Comparison of ENCODE assay signal across 21 cellular contexts in genomic region chr17:4643676-4644075, GRCh38. TPM values are rescaled to one million over a fixed set of nuclear protein-coding genes. Genes with fewer than 3 reads are reported as not detected.
A peak's percentile ranks its signal among the peaks of the same experiment; 100 is the strongest.
DNase-seq lines count a peak whose midpoint lies in the region; ATAC-seq, FAIRE-seq and TF ChIP-seq lines count a peak whose summit lies in the region.
"Had no signal": no experiment of that assay in that cellular context is flagged by ENCODE, and none has a peak within 500 bp of the region (broad histone marks: within the 10 kb centered on the region; RNA-seq: fewer than 3 reads in every experiment).

No MANE protein-coding gene starts in this region.

- no peak overlapping the region for H3T11ph ChIP-seq in H9 (ENCODE audit: low read length)

- BruUV-seq in HepG2 (replicated peaks; lab: Mats Ljungman, UMichigan): no TSS peak

- H3K27me3 ChIP-seq in HepG2 (ENCODE audit: control insufficient read depth in 1 of 2, insufficient read depth in 2 of 2, low read length in 2 of 2): peaks cover 7 to 33% of the 10 kb centered on the region in 2 experiments
- no peaks in the 10 kb centered on the region for H3K27me3 ChIP-seq in vagina
- peaks cover 27% of the 10 kb centered on the region; the same call in 1 of the 2 replicates for H3K27me3 ChIP-seq in H9 (ENCODE audit: insufficient read depth, low read length)

- CTCF ChIA-PET in HepG2 (lab: Yijun Ruan, JAX; ENCODE audit: low intra/inter-chr PET ratio, low total read pairs): no interaction called here

- H3K27ac ChIP-seq in HepG2 (ENCODE audit: extremely low read length, insufficient read depth, low read length) (no peak overlapping the region), vagina (no peak overlapping the region), H9 (ENCODE audit: insufficient read length, low read depth, low read length) (no peak overlapping the region)
- H3K27ac ChIP-seq: KMS-11 had no signal

- H3K4me1 Mint-ChIP-seq in brain (peaks cover 32% of the 10 kb centered on the region), H9 (peaks cover 25 to 35% of the 10 kb centered on the region in 2 experiments)

- no peak overlapping the region for H3K23ac ChIP-seq in H9 (ENCODE audit: insufficient read length, low read depth, low read length)

- H2BK120ac ChIP-seq in H9 (ENCODE audit: low read depth, low read length, poor library complexity, severe bottlenecking): no peak overlapping the region

- TF ChIP-seq CTCF in brain (conservative IDR thresholded peaks at IDR 0.05) (no peak), HepG2 (CRISPR knock-in tag; IDR thresholded peaks at IDR 0.05) (no peak), vagina (IDR thresholded peaks at IDR 0.05) (no peak), H9 (conservative IDR thresholded peaks at IDR 0.05) (no peak)

- TF ChIP-seq RAD21 in HepG2 (CRISPR knock-in tag; IDR thresholded peaks at IDR 0.05): no peak

- no peak overlapping the region for H3K4ac ChIP-seq in H9 (ENCODE audit: low read depth, low read length)

- no peak overlapping the region for H2AK5ac ChIP-seq in H9 (ENCODE audit: insufficient read length, low read length)

- no peak overlapping the region for H2BK20ac ChIP-seq in H9 (ENCODE audit: low read depth, low read length, poor library complexity, severe bottlenecking)

- WGBS in HepG2 (ENCODE audit: low lambda C conversion rate): 7% methylated on average over 4 of the region's 4 CpGs
- WGBS in H9 (ENCODE audit: extremely low coverage, insufficient read length, low lambda C conversion rate): no CpG with 5 or more reads among the region's 4 CpGs

- H3K79me1 ChIP-seq in H9 (ENCODE audit: insufficient read depth, low read depth, low read length, poor library complexity, severe bottlenecking): no peaks in the 10 kb centered on the region

- H3K36me3 ChIP-seq in HepG2 (replicated peaks in 1 of 2; ENCODE audit: control insufficient read depth in 1 of 2, insufficient read depth in 2 of 2, low read length in 2 of 2): no peaks in the 10 kb centered on the region
- H3K36me3 ChIP-seq in vagina: no peaks in the 10 kb centered on the region

- intact Hi-C loops in HepG2 (cut with micrococcal nuclease; ENCODE audit: unreplicated experiment) (no loop called here), vagina (cut with DNase I) (no loop called here)

- H3K9ac ChIP-seq in HepG2 (ENCODE audit: insufficient read depth, low read depth, low read length) (no peak overlapping the region), H9 (ENCODE audit: extremely low read depth, insufficient read length, low read length) (no peak overlapping the region)
- H3K9ac ChIP-seq: KMS-11 had no signal

- TF ChIP-seq POLR2A in HepG2 (IDR thresholded peaks at IDR 0.05; ENCODE audit: insufficient read depth in 1 of 2, low read depth in 2 of 2, low read length in 2 of 2): no peak
- no peak for TF ChIP-seq POLR2A in vagina (IDR thresholded peaks at IDR 0.05)

- DNase-seq in NCI-H2196 (lab: John Stamatoyannopoulos, UW; ENCODE audit: unreplicated experiment): peak; percentile 36
- peak; percentile 13 for DNase-seq in HepG2 (ENCODE audit: low spot score)
- no peak for DNase-seq in vagina (ENCODE audit: extremely low spot score in 2 of 2)
- DNase-seq in H9: no peak
- DNase-seq: CD4-positive, CD25-positive, alpha-beta regulatory T cell; COR-L47; DMS79; NCI-H1092 treated with DMSO at 0.1 percent for 48 hours; NCI-H1436 treated with DMSO at 0.1 percent for 48 hours; NCI-H2081 treated with DMSO at 0.1 percent for 48 hours; NCI-H2171 treated with DMSO at 0.1 percent for 48 hours; NCI-H774; NK-92 treated with Interleukin-12 subunit alpha and Interleukin-12 subunit beta, amount 100 ng/mL, for 24 hours; SIG-M5 had no signal

- H3K79me2 ChIP-seq in HepG2 (ENCODE audit: insufficient read depth, low read length) (no peaks in the 10 kb centered on the region), H9 (ENCODE audit: insufficient read depth, low read length) (no peaks in the 10 kb centered on the region)

- H2AFZ ChIP-seq in HepG2 (ENCODE audit: low read length) (no peak overlapping the region), H9 (ENCODE audit: low read length) (no peak overlapping the region)

- no peak overlapping the region for H2BK12ac ChIP-seq in H9 (ENCODE audit: insufficient read length, low read depth, low read length)

- no peak overlapping the region for H4K91ac ChIP-seq in H9 (ENCODE audit: insufficient read length, low read depth, low read length)

- peaks cover 76% of the 10 kb centered on the region for H3K27me3 Mint-ChIP-seq in brain
- H3K27me3 Mint-ChIP-seq in H9 (ENCODE audit: low read depth): peaks cover 86% of the 10 kb centered on the region

- H4K20me1 ChIP-seq in HepG2 (ENCODE audit: insufficient read depth, low read length) (no peaks in the 10 kb centered on the region), H9 (ENCODE audit: control insufficient read depth, insufficient read depth, insufficient read length) (no peaks in the 10 kb centered on the region)

- peaks cover 0 to 8% (median 0%) of the 10 kb centered on the region in 5 experiments for H3K9me3 Mint-ChIP-seq in brain
- H3K9me3 Mint-ChIP-seq in H9: peaks cover 0 to 2% of the 10 kb centered on the region in 2 experiments; a peak in 2 of 5 replicates

- FAIRE-seq in HepG2 (lab: Jason Lieb, UNC): no peak
- FAIRE-seq: GM19239, H1 had no signal

- H2BK15ac ChIP-seq in H9 (ENCODE audit: low read depth, low read length): no peak overlapping the region

- H3K4me3 Mint-ChIP-seq in brain (peak overlapping the region in 3 of 5 experiments; percentile 12 to 33 (median 14)), H9 (no peak overlapping the region)
- H3K4me3 Mint-ChIP-seq: CD4-positive, CD25-positive, alpha-beta regulatory T cell had no signal

- no peaks in the 10 kb centered on the region for H3K9me3 ChIP-seq in HepG2 (ENCODE audit: low read length)
- H3K9me3 ChIP-seq in vagina: no peaks in the 10 kb centered on the region
- H3K9me3 ChIP-seq in H9 (ENCODE audit: control insufficient read depth, low read depth, low read length): no peaks in the 10 kb centered on the region

- H2BK5ac ChIP-seq in H9 (ENCODE audit: insufficient read length, low read length): no peak overlapping the region

- no peak overlapping the region for H3K14ac ChIP-seq in H9 (ENCODE audit: insufficient read depth, low read length)

- H3K4me2 ChIP-seq in HepG2 (ENCODE audit: low read depth, low read length): no peak overlapping the region
- no peak overlapping the region for H3K4me2 ChIP-seq in H9 (ENCODE audit: insufficient read depth, insufficient read length, low read length)
- H3K4me2 ChIP-seq: KMS-11 had no signal

- H3K4me3 ChIP-seq in HepG2 (replicated peaks in 1 of 3; ENCODE audit: insufficient read depth in 1 of 3, low read depth in 2 of 3, low read length in 3 of 3) (no peak overlapping the region), vagina (no peak overlapping the region)

- no peak overlapping the region for H4K8ac ChIP-seq in H9 (replicated peaks; ENCODE audit: insufficient read length, low read depth, low read length)

- no peak overlapping the region for H4K5ac ChIP-seq in H9 (ENCODE audit: insufficient read length, low read depth, low read length)

- POLR2A ChIA-PET in HepG2 (lab: Yijun Ruan, JAX): no interaction called here

- TF ChIP-seq EP300 in HepG2 (IDR thresholded peaks at IDR 0.05; ENCODE audit: low read depth in 2 of 2, low read length in 2 of 2): no peak
- no peak for TF ChIP-seq EP300 in HepG2 (CRISPR knock-in tag; IDR thresholded peaks at IDR 0.05; ENCODE audit: borderline replicate concordance)

- in situ Hi-C loops in HepG2 (cut with HindIII; ENCODE audit: extremely low pct_ligation_motif_present, low pct_unique_long_range_greater_than_20kb): no loop called here

- H3K18ac ChIP-seq in H9 (ENCODE audit: insufficient read length, low read depth, low read length): no peak overlapping the region

- H3K23me2 ChIP-seq in H9 (ENCODE audit: insufficient read length, low read depth, low read length, poor library complexity, severe bottlenecking): peaks cover 14% of the 10 kb centered on the region

- H3K36me3 Mint-ChIP-seq in brain (no peaks in the 10 kb centered on the region), H9 (ENCODE audit: insufficient read depth in 1 of 3, low read depth in 3 of 3) (no peaks in the 10 kb centered on the region; a peak in 2 of 7 replicates)
- H3K36me3 Mint-ChIP-seq: CD4-positive, CD25-positive, alpha-beta regulatory T cell had no signal

- peaks cover 49% of the 10 kb centered on the region for H3K4me1 ChIP-seq in HepG2 (ENCODE audit: insufficient read depth, low read length)
- H3K4me1 ChIP-seq in vagina: peaks cover 5% of the 10 kb centered on the region
- peaks cover 3% of the 10 kb centered on the region; the same call in 1 of the 2 replicates for H3K4me1 ChIP-seq in H9 (ENCODE audit: insufficient read depth, low read length)

- H3K27ac Mint-ChIP-seq in brain (no peak overlapping the region), H9 (no peak overlapping the region; a peak in 1 of 7 replicates)
- H3K27ac Mint-ChIP-seq: CD4-positive, CD25-positive, alpha-beta regulatory T cell had no signal

- ATAC-seq in HepG2: no peak
- no peak for ATAC-seq in HG02678 (IDR thresholded peaks at IDR 0.05; ENCODE audit: unreplicated experiment)
- ATAC-seq in HG03025 (IDR thresholded peaks at IDR 0.05; ENCODE audit: low FRiP score, unreplicated experiment): no peak

- no peak overlapping the region for H3K56ac ChIP-seq in H9 (ENCODE audit: insufficient read length, low read depth, low read length)

RNA-seq across cellular contexts. Expression of gene ALOX15, which starts 2.2 kb away (rescaled TPM):
- polyA plus RNA-seq in brain (ENCODE audit: insufficient read depth, low read depth, low replicate concordance) (not detected), HepG2 (2011; rRNA removed) (0.35 TPM in 1 of 2 replicates, not detected in the other)
- total RNA-seq in HepG2 (2016; rRNA removed; fragmentation: Illumina TruSeq; extraction: Trizol) (0.04 TPM in 1 of 2 replicates, not detected in the other), vagina (not detected), H9 (2021) (0.31 and 0.39 TPM in 2 replicates)
- not detected in 2 replicates for total RNA-seq in HepG2 (2016; cell fraction: cytosol; rRNA removed; fragmentation: Illumina TruSeq; extraction: Trizol; ENCODE audit: low read depth)
- 0.09 TPM in 1 of 2 replicates, not detected in the other for total RNA-seq in HepG2 (2016; cell fraction: insoluble cytoplasmic fraction; rRNA removed; fragmentation: Illumina TruSeq; extraction: Trizol)
- not detected in 2 replicates for total RNA-seq in HepG2 (2016; cell fraction: membrane; rRNA removed; fragmentation: Illumina TruSeq; extraction: Trizol)
- total RNA-seq in HepG2 (2016; cell fraction: nucleus; rRNA removed; fragmentation: Illumina TruSeq; extraction: Trizol): not detected in 2 replicates
- polyA plus RNA-seq in HepG2 (2011; cell fraction: cytosol; rRNA removed): 0.01 and 0.03 TPM in 2 replicates
- polyA plus RNA-seq in HepG2 (2011; cell fraction: nucleus; rRNA removed): not detected in 2 replicates
- polyA plus RNA-seq in HepG2 (2012): not detected in 2 replicates
- polyA plus RNA-seq in HepG2 (2016; cell fraction: cytosol; fragmentation: Illumina TruSeq; extraction: Trizol; ENCODE audit: low read depth): not detected in 2 replicates
- not detected in 2 replicates for polyA plus RNA-seq in HepG2 (2016; cell fraction: insoluble cytoplasmic fraction; fragmentation: Illumina TruSeq; extraction: Trizol; ENCODE audit: low read depth)
- polyA plus RNA-seq in HepG2 (2016; cell fraction: membrane; fragmentation: Illumina TruSeq; extraction: Trizol; ENCODE audit: low read depth): not detected in 2 replicates
- polyA plus RNA-seq in HepG2 (2016; cell fraction: nucleus; fragmentation: Illumina TruSeq; extraction: Trizol; ENCODE audit: insufficient read depth, low read depth): not detected in 2 replicates
- not detected in 2 replicates for polyA minus RNA-seq in HepG2 (2011; rRNA and poly(A)+ RNA removed; ENCODE audit: low replicate concordance)
- not detected in 2 replicates for polyA minus RNA-seq in HepG2 (2011; cell fraction: cytosol; rRNA and poly(A)+ RNA removed)
- polyA minus RNA-seq in HepG2 (2011; cell fraction: nucleus; rRNA and poly(A)+ RNA removed): not detected in 2 replicates
- total RNA-seq: CD4-positive, CD25-positive, alpha-beta regulatory T cell had no signal
- polyA plus RNA-seq: BJ; CD4-positive, CD25-positive, alpha-beta regulatory T cell had no signal

RNA-seq across cellular contexts. Expression of gene SMTNL2, which starts 59.3 kb away (rescaled TPM):
- 3.6 TPM for polyA plus RNA-seq in brain (ENCODE audit: insufficient read depth, low read depth, low replicate concordance)
- 5.1 and 5.8 TPM in 2 replicates for total RNA-seq in HepG2 (2016; rRNA removed; fragmentation: Illumina TruSeq; extraction: Trizol)
- 1.5 and 1.6 TPM in 2 replicates for total RNA-seq in HepG2 (2016; cell fraction: cytosol; rRNA removed; fragmentation: Illumina TruSeq; extraction: Trizol; ENCODE audit: low read depth)
- 5.3 and 5.8 TPM in 2 replicates for total RNA-seq in HepG2 (2016; cell fraction: insoluble cytoplasmic fraction; rRNA removed; fragmentation: Illumina TruSeq; extraction: Trizol)
- 4.8 and 5.0 TPM in 2 replicates for total RNA-seq in HepG2 (2016; cell fraction: membrane; rRNA removed; fragmentation: Illumina TruSeq; extraction: Trizol)
- 3.0 and 4.2 TPM in 2 replicates for total RNA-seq in HepG2 (2016; cell fraction: nucleus; rRNA removed; fragmentation: Illumina TruSeq; extraction: Trizol)
- polyA plus RNA-seq in HepG2 (2011; rRNA removed): 0.41 and 1.1 TPM in 2 replicates
- 0.38 and 0.64 TPM in 2 replicates for polyA plus RNA-seq in HepG2 (2011; cell fraction: cytosol; rRNA removed)
- polyA plus RNA-seq in HepG2 (2011; cell fraction: nucleus; rRNA removed): 0.42 and 0.95 TPM in 2 replicates
- polyA plus RNA-seq in HepG2 (2012): 0.58 and 0.69 TPM in 2 replicates
- polyA plus RNA-seq in HepG2 (2016; cell fraction: cytosol; fragmentation: Illumina TruSeq; extraction: Trizol; ENCODE audit: low read depth): 1.8 TPM in 2 replicates
- polyA plus RNA-seq in HepG2 (2016; cell fraction: insoluble cytoplasmic fraction; fragmentation: Illumina TruSeq; extraction: Trizol; ENCODE audit: low read depth): 7.9 and 8.6 TPM in 2 replicates
- polyA plus RNA-seq in HepG2 (2016; cell fraction: membrane; fragmentation: Illumina TruSeq; extraction: Trizol; ENCODE audit: low read depth): 2.3 and 3.2 TPM in 2 replicates
- 5.8 and 9.1 TPM in 2 replicates for polyA plus RNA-seq in HepG2 (2016; cell fraction: nucleus; fragmentation: Illumina TruSeq; extraction: Trizol; ENCODE audit: insufficient read depth, low read depth)
- polyA minus RNA-seq in HepG2 (2011; rRNA and poly(A)+ RNA removed; ENCODE audit: low replicate concordance): 1.9 TPM in 1 of 2 replicates, not detected in the other
- polyA minus RNA-seq in HepG2 (2011; cell fraction: cytosol; rRNA and poly(A)+ RNA removed): 0.70 and 0.99 TPM in 2 replicates
- 0.13 TPM in 1 of 2 replicates, not detected in the other for polyA minus RNA-seq in HepG2 (2011; cell fraction: nucleus; rRNA and poly(A)+ RNA removed)
- total RNA-seq in vagina: 2.5 TPM
- total RNA-seq in H9 (2021): 0.77 and 1.6 TPM in 2 replicates
- total RNA-seq: CD4-positive, CD25-positive, alpha-beta regulatory T cell had no signal
- polyA plus RNA-seq: BJ; CD4-positive, CD25-positive, alpha-beta regulatory T cell had no signal

Comparison
In these comparisons a context has a peak if more than half of its experiments do, and no peak if none do; other contexts are left out.
1. DNase-seq: peak in NCI-H2196 (single experiment) and HepG2 (single experiment); none in vagina (0 of 2) and H9 (single experiment).
2. H3K4me3 Mint-ChIP-seq: peak in brain (3 of 5); none in H9 (0 of 2).